2 cellular contexts compared by ENCODE assay signal in the genomic region with DNA sequence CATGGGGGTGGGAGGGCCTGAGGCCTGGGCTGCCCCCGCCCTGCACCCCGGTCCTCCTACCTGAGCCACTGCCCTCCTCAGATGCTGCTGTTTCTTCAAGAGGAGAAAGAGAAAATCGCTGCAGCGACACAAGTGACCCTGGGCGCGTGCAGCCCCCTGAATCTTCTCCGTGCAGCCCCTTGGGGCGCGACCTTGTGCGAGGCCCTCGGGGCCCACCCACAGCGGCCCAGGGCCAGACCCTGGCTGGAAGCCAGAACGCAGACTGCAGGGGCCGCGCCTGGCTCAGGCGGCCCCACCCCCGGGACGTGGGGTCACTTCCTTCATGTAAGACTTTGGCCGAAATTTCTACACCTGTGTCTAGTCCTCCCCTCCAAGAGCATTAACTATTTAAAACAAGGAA.
A peak's percentile ranks its signal among the peaks of the same experiment; 100 is the strongest.
TF ChIP-seq lines count a peak whose summit lies in the region.

No MANE protein-coding gene starts in this region.

TF ChIP-seq in HCT116, 20 proteins besides CTCF, POLR2A, EP300 and RAD21:
- no peak for TF ChIP-seq YY1 (IDR thresholded peaks at IDR 0.05; ENCODE audit: extremely low read depth, insufficient replicate concordance, low read depth, low read length)
- TF ChIP-seq, protein P1, sequence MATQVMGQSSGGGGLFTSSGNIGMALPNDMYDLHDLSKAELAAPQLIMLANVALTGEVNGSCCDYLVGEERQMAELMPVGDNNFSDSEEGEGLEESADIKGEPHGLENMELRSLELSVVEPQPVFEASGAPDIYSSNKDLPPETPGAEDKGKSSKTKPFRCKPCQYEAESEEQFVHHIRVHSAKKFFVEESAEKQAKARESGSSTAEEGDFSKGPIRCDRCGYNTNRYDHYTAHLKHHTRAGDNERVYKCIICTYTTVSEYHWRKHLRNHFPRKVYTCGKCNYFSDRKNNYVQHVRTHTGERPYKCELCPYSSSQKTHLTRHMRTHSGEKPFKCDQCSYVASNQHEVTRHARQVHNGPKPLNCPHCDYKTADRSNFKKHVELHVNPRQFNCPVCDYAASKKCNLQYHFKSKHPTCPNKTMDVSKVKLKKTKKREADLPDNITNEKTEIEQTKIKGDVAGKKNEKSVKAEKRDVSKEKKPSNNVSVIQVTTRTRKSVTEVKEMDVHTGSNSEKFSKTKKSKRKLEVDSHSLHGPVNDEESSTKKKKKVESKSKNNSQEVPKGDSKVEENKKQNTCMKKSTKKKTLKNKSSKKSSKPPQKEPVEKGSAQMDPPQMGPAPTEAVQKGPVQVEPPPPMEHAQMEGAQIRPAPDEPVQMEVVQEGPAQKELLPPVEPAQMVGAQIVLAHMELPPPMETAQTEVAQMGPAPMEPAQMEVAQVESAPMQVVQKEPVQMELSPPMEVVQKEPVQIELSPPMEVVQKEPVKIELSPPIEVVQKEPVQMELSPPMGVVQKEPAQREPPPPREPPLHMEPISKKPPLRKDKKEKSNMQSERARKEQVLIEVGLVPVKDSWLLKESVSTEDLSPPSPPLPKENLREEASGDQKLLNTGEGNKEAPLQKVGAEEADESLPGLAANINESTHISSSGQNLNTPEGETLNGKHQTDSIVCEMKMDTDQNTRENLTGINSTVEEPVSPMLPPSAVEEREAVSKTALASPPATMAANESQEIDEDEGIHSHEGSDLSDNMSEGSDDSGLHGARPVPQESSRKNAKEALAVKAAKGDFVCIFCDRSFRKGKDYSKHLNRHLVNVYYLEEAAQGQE (IDR thresholded peaks at IDR 0.05; ENCODE audit: low read depth): no peak

TF ChIP-seq in K562, 482 proteins besides CTCF, POLR2A, EP300 and RAD21:
- TF ChIP-seq NFIC (IDR thresholded peaks at IDR 0.05) (peak; percentile 29; the same call in 1 of the 2 replicates), ZNF764 (CRISPR knock-in tag; IDR thresholded peaks at IDR 0.05; ENCODE audit: low read depth) (no peak), ZEB2 (IDR thresholded peaks at IDR 0.05) (no peak)
